ENCODE assay signal across 15 cellular contexts in genomic region chr4:2660596-2661211, GRCh38.
DNase-seq lines count a peak whose midpoint lies in the region; ATAC-seq and TF ChIP-seq lines count a peak whose summit lies in the region.
"Had no signal": no experiment of that assay in that cellular context is flagged by ENCODE, and none has a peak within 500 bp of the region (broad histone marks: within the 10 kb centered on the region; RNA-seq: fewer than 3 reads in every experiment).

No MANE protein-coding gene starts in this region.

- DNase-seq in coronary artery (ENCODE audit: low spot score) (no peak), right atrium auricular region (ENCODE audit: low spot score) (no peak), inferior parietal cortex (ENCODE audit: extremely low spot score) (no peak), NCI-H1105 treated with DMSO at 0.1 percent for 48 hours (lab: John Stamatoyannopoulos, UW) (no peak)
- DNase-seq: activated CD4-positive, alpha-beta memory T cell treated with anti-CD3 and anti-CD28 coated beads for 36 hours; activated gamma-delta T cell; COR-L47; GF-D8; NCI-H1105 had no signal

- no peaks in the 10 kb centered on the region for H3K9me3 ChIP-seq in right atrium auricular region
- H3K9me3 ChIP-seq: SJSA1 had no signal

- no peak overlapping the region for H3K9ac ChIP-seq in rectal smooth muscle tissue (ENCODE audit: low read length)

- H3K4me3 ChIP-seq in ACC112 (ENCODE audit: low read depth, low read length) (no peak overlapping the region), coronary artery (peak overlapping the region; percentile 4), right atrium auricular region (no peak overlapping the region), rectal smooth muscle tissue (ENCODE audit: low read length) (no peak overlapping the region)
- H3K4me3 ChIP-seq: SJSA1, skin epidermis had no signal

- peak overlapping the region; percentile 96 for H3K27ac ChIP-seq in ACC112 (ENCODE audit: low read depth, low read length)
- peak overlapping the region; percentile 50 to 71 for H3K27ac ChIP-seq in coronary artery
- peak overlapping the region; percentile 26 to 44 for H3K27ac ChIP-seq in right atrium auricular region
- H3K27ac ChIP-seq in rectal smooth muscle tissue (ENCODE audit: low read depth, low read length): peak overlapping the region; percentile 85
- H3K27ac ChIP-seq: SJSA1, skin epidermis had no signal

- H3K4me1 ChIP-seq in ACC112 (ENCODE audit: control insufficient read depth, insufficient read depth, low read length, unreplicated experiment) (peaks cover 35% of the 10 kb centered on the region), right atrium auricular region (peaks cover 0 to 20% of the 10 kb centered on the region in 2 donors), rectal smooth muscle tissue (ENCODE audit: control insufficient read depth, insufficient read depth, low read length) (peaks cover 16% of the 10 kb centered on the region)

- no peak for TF ChIP-seq CTCF in coronary artery (IDR thresholded peaks at IDR 0.05)
- no peak for TF ChIP-seq CTCF in right atrium auricular region (IDR thresholded peaks at IDR 0.05)

- H3K27me3 ChIP-seq in ACC112 (ENCODE audit: insufficient read depth, low read length) (no peaks in the 10 kb centered on the region), right atrium auricular region (no peaks in the 10 kb centered on the region), rectal smooth muscle tissue (ENCODE audit: control insufficient read depth, insufficient read depth, low read length) (no peaks in the 10 kb centered on the region)
- H3K27me3 ChIP-seq: SJSA1 had no signal

- ATAC-seq in HG03342 (IDR thresholded peaks at IDR 0.05; ENCODE audit: unreplicated experiment) (no peak), GM18517 (IDR thresholded peaks at IDR 0.05; ENCODE audit: unreplicated experiment) (no peak)

- no peaks in the 10 kb centered on the region for H3K79me2 ChIP-seq in ACC112 (ENCODE audit: control insufficient read depth, insufficient read depth, low read length, unreplicated experiment)

- no peak overlapping the region for H2AFZ ChIP-seq in ACC112 (ENCODE audit: low read length, unreplicated experiment)

- peaks cover 20% of the 10 kb centered on the region for H3K36me3 ChIP-seq in ACC112 (ENCODE audit: insufficient read depth, low read length)
- peaks cover 47% of the 10 kb centered on the region for H3K36me3 ChIP-seq in right atrium auricular region
- peaks cover 15% of the 10 kb centered on the region for H3K36me3 ChIP-seq in rectal smooth muscle tissue (ENCODE audit: control insufficient read depth, insufficient read depth, low read length)

Comparison
In these comparisons a context has a peak if more than half of its experiments do, and no peak if none do; other contexts are left out.
1. H3K27ac ChIP-seq: peak in every context shown above with its lines; median percentile 96 in ACC112; 85 in rectal smooth muscle tissue; 60 in coronary artery; 35 in right atrium auricular region.